In genomic region chr12:127169321-127170270, GRCh38 we compare ENCODE assay signal across 1 cellular context.
A peak's percentile ranks its signal among the peaks of the same experiment; 100 is the strongest.
TF ChIP-seq lines count a peak whose summit lies in the region.

No MANE protein-coding gene starts in this region.

TF ChIP-seq in A549, 52 proteins besides CTCF, POLR2A, EP300 and RAD21 (continued from another document):
- TF ChIP-seq REST (IDR thresholded peaks at IDR 0.05): no peak
- peak; percentile 62 for TF ChIP-seq MAFK (IDR thresholded peaks at IDR 0.05; ENCODE audit: partially characterized antibody)
